ENCODE assay signal across 19 cellular contexts in the genomic region with DNA sequence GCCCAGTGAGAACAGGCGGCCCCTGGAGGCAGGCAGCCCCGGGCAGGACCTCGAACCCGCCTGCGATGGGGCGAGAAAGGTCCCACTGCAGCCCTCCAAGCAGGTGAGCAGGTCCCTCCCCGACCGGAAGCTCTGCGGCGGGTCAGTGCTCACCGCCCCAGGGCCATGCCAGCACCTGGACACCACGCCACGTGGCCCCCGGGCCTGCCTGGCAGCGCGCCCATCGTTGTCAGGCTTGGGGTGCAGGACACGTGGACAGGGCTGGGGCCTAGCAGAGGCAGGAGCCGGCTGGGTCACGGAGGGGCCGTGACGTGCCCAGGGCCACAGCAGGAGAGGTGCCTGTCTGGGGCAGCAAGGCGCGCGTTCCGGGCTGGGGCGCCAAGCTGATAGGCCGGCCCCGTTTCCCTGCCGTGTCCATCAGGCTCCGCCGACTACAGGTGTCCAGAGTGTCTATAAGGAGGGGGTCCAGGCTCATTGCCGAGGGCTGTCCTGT. TPM values are rescaled to one million over a fixed set of nuclear protein-coding genes. Genes with fewer than 3 reads are reported as not detected.
DNase-seq lines count a peak whose midpoint lies in the region; ATAC-seq, FAIRE-seq and TF ChIP-seq lines count a peak whose summit lies in the region.
"Had no signal": no experiment of that assay in that cellular context is flagged by ENCODE, and none has a peak within 500 bp of the region (broad histone marks: within the 10 kb centered on the region; RNA-seq: fewer than 3 reads in every experiment).

No MANE protein-coding gene starts in this region.

- no peak overlapping the region for H2BK5ac ChIP-seq in neuronal stem cell (ENCODE audit: low read length)

- ATAC-seq in HepG2 = no peak
- ATAC-seq in right lobe of liver = no peak
- ATAC-seq in central memory CD8-positive, alpha-beta T cell (replicated peaks; ENCODE audit: extremely low read depth, poor library complexity, severe bottlenecking) = no peak

- H3K27ac Mint-ChIP-seq in central memory CD8-positive, alpha-beta T cell (ENCODE audit: low read depth) = peak overlapping the region; percentile 41
- no peak overlapping the region for H3K27ac Mint-ChIP-seq in endothelial cell (ENCODE audit: unreplicated experiment)
- H3K27ac Mint-ChIP-seq: B cell had no signal

- H2BK15ac ChIP-seq in neuronal stem cell (ENCODE audit: low read length) = no peak overlapping the region

- H2AFZ ChIP-seq in HepG2 (ENCODE audit: low read length) (no peak overlapping the region), neuronal stem cell (ENCODE audit: low read length) (no peak overlapping the region)
- H2AFZ ChIP-seq: GM23248 had no signal

- TF ChIP-seq RAD21 in HepG2 (CRISPR knock-in tag; IDR thresholded peaks at IDR 0.05) = no peak

- TF ChIP-seq POLR2A in HepG2 (IDR thresholded peaks at IDR 0.05; ENCODE audit: insufficient read depth in 1 of 2, low read depth in 2 of 2, low read length in 2 of 2) (no peak), right lobe of liver (IDR thresholded peaks at IDR 0.05) (no peak)

- H3K27me3 Mint-ChIP-seq in central memory CD8-positive, alpha-beta T cell = no peaks in the 10 kb centered on the region
- peaks cover 9% of the 10 kb centered on the region for H3K27me3 Mint-ChIP-seq in endothelial cell (ENCODE audit: unreplicated experiment)
- H3K27me3 Mint-ChIP-seq: B cell; CD4-positive, alpha-beta memory T cell had no signal

- H3K79me2 ChIP-seq in HepG2 (ENCODE audit: insufficient read depth, low read length) = peaks cover 26% of the 10 kb centered on the region

- FAIRE-seq in HepG2 (lab: Jason Lieb, UNC) (no peak), kidney (lab: Jason Lieb, UNC) (no peak)
- FAIRE-seq: A204.1, G401.6, GM12892 had no signal

- H2BK12ac ChIP-seq in neuronal stem cell (ENCODE audit: low read length) = no peak overlapping the region

- peaks cover 24% of the 10 kb centered on the region for H3K79me1 ChIP-seq in neuronal stem cell (ENCODE audit: low read depth, low read length)

- no peaks in the 10 kb centered on the region for H3K9me3 Mint-ChIP-seq in central memory CD8-positive, alpha-beta T cell
- H3K9me3 Mint-ChIP-seq in endothelial cell (ENCODE audit: unreplicated experiment) = no peaks in the 10 kb centered on the region

- H3K4ac ChIP-seq in neuronal stem cell (ENCODE audit: low read length) = no peak overlapping the region

- no peak overlapping the region for H3K4me2 ChIP-seq in HepG2 (ENCODE audit: low read depth, low read length)
- no peak overlapping the region for H3K4me2 ChIP-seq in neuronal stem cell (ENCODE audit: insufficient read depth, low read length, poor library complexity, severe bottlenecking)

- peak overlapping the region; percentile 65 for H3K23ac ChIP-seq in neuronal stem cell (ENCODE audit: low read depth, low read length, poor library complexity)

- H3K9me3 ChIP-seq in HepG2 (ENCODE audit: low read length) = no peaks in the 10 kb centered on the region
- H3K9me3 ChIP-seq in right lobe of liver = no peaks in the 10 kb centered on the region
- no peaks in the 10 kb centered on the region for H3K9me3 ChIP-seq in neuronal stem cell (replicated peaks in 1 of 2; ENCODE audit: control insufficient read depth in 2 of 2, insufficient read depth in 1 of 2, low read depth in 1 of 2, low read length in 2 of 2)
- H3K9me3 ChIP-seq in kidney (ENCODE audit: control insufficient read depth in 1 of 2, low read length in 2 of 2) = no peaks in the 10 kb centered on the region
- H3K9me3 ChIP-seq: Caco-2, HAP-1 had no signal

- H3K9ac ChIP-seq in HepG2 (ENCODE audit: insufficient read depth, low read depth, low read length) (no peak overlapping the region), neuronal stem cell (ENCODE audit: low read depth, low read length, poor library complexity) (peak overlapping the region; percentile 12), kidney (ENCODE audit: low read length in 2 of 2) (no peak overlapping the region)
- H3K9ac ChIP-seq: GM23248 had no signal

- H4K8ac ChIP-seq in neuronal stem cell (ENCODE audit: low read depth, low read length) = peak overlapping the region; percentile 43

- H2AK5ac ChIP-seq in neuronal stem cell (ENCODE audit: low read depth, low read length) = no peak overlapping the region

- peaks cover 33% of the 10 kb centered on the region for H3K4me1 Mint-ChIP-seq in central memory CD8-positive, alpha-beta T cell
- peaks cover 7% of the 10 kb centered on the region for H3K4me1 Mint-ChIP-seq in endothelial cell (ENCODE audit: unreplicated experiment)

- H3K4me3 ChIP-seq in HepG2 (replicated peaks in 1 of 3; ENCODE audit: insufficient read depth in 1 of 3, low read depth in 2 of 3, low read length in 3 of 3) (no peak overlapping the region), right lobe of liver (no peak overlapping the region), neuronal stem cell (ENCODE audit: low read length in 2 of 2) (no peak overlapping the region), kidney (ENCODE audit: low read length in 2 of 2) (no peak overlapping the region)
- H3K4me3 ChIP-seq: GM23248, HAP-1 had no signal

- no peak for TF ChIP-seq EP300 in HepG2 (IDR thresholded peaks at IDR 0.05; ENCODE audit: low read depth in 2 of 2, low read length in 2 of 2)
- no peak for TF ChIP-seq EP300 in HepG2 (CRISPR knock-in tag; IDR thresholded peaks at IDR 0.05; ENCODE audit: borderline replicate concordance)

- BruUV-seq in HepG2 (replicated peaks; lab: Mats Ljungman, UMichigan) = no TSS peak

- H3K36me3 Mint-ChIP-seq in central memory CD8-positive, alpha-beta T cell (ENCODE audit: insufficient read depth) = peaks cover 14% of the 10 kb centered on the region
- H3K36me3 Mint-ChIP-seq in endothelial cell (ENCODE audit: low read depth, unreplicated experiment) = no peaks in the 10 kb centered on the region

- DNase-seq in HepG2 (ENCODE audit: low spot score) (no peak), right lobe of liver (no peak), RWPE1 (ENCODE audit: low spot score) (no peak), neuronal stem cell (ENCODE audit: low spot score) (no peak), endothelial cell (ENCODE audit: low spot score) (no peak), kidney (no peak)
- no peak for DNase-seq in central memory CD8-positive, alpha-beta T cell (ENCODE audit: low spot score in 2 of 2)
- no peak for DNase-seq in stimulated activated CD4-positive, alpha-beta T cell treated with anti-CD3 and anti-CD28 coated beads, Interleukin-4, amount 100 ng/mL, for 24 hours
- DNase-seq: C1 segment of cervical spinal cord; Caco-2; CD4-positive, alpha-beta memory T cell; DMS153; DND-41; GM23248 had no signal

- in situ Hi-C loops in HepG2 (cut with HindIII; ENCODE audit: extremely low pct_ligation_motif_present, low pct_unique_long_range_greater_than_20kb) = no loop called here

- 98% methylated on average over 11 of the region's 33 CpGs for WGBS in HepG2 (ENCODE audit: low lambda C conversion rate)
- WGBS in right lobe of liver (ENCODE audit: insufficient coverage, low coverage, low lambda C conversion rate, missing lambda C conversion rate) = no CpG with 5 or more reads among the region's 33 CpGs
- WGBS in neuronal stem cell (ENCODE audit: extremely low coverage in 2 of 2, insufficient read length in 2 of 2, insufficient replicate concordance in 1 of 2), 2 donors = no CpG with 5 or more reads among the region's 33 CpGs

- H4K20me1 ChIP-seq in HepG2 (ENCODE audit: insufficient read depth, low read length) = peaks cover 44% of the 10 kb centered on the region

- intact Hi-C loops in HepG2 (cut with micrococcal nuclease; ENCODE audit: unreplicated experiment) (no loop called here), right lobe of liver (cut with DNase I) (no loop called here), kidney (cut with DNase I) (no loop called here)

- H4K91ac ChIP-seq in neuronal stem cell (ENCODE audit: low read depth, low read length, poor library complexity) = no peak overlapping the region

- H3K4me1 ChIP-seq in HepG2 (ENCODE audit: insufficient read depth, low read length) (no peaks in the 10 kb centered on the region), right lobe of liver (peaks cover 0 to 25% (median 10%) of the 10 kb centered on the region in 4 donors), neuronal stem cell (ENCODE audit: control insufficient read depth in 2 of 2, insufficient read depth in 1 of 2, low read depth in 1 of 2, low read length in 2 of 2) (peaks cover 6 to 16% of the 10 kb centered on the region in 2 donors), kidney (ENCODE audit: control insufficient read depth in 1 of 2, insufficient read depth in 1 of 2, low read depth in 1 of 2, low read length in 2 of 2) (peaks cover 8 to 43% of the 10 kb centered on the region in 2 donors)
- H3K4me1 ChIP-seq: Caco-2, HAP-1 had no signal

- no peak overlapping the region for H2BK120ac ChIP-seq in neuronal stem cell (ENCODE audit: low read depth, low read length)

- CTCF ChIA-PET in HepG2 (lab: Yijun Ruan, JAX; ENCODE audit: low intra/inter-chr PET ratio, low total read pairs) (no interaction called here), RWPE1 (lab: Yijun Ruan, JAX) (no interaction called here)

- H3K18ac ChIP-seq in neuronal stem cell (ENCODE audit: low read length) = no peak overlapping the region

- H3K27me3 ChIP-seq in HepG2 (ENCODE audit: control insufficient read depth in 1 of 2, insufficient read depth in 2 of 2, low read length in 2 of 2) (no peaks in the 10 kb centered on the region), right lobe of liver (no peaks in the 10 kb centered on the region), neuronal stem cell (ENCODE audit: control insufficient read depth in 3 of 3, insufficient read depth in 3 of 3, low read depth in 1 of 3, low read length in 3 of 3) (no peaks in the 10 kb centered on the region)

- peaks cover 4 to 7% of the 10 kb centered on the region in 2 experiments; a peak in 2 of 5 replicates for H3K36me3 ChIP-seq in HepG2 (replicated peaks in 1 of 2; ENCODE audit: control insufficient read depth in 1 of 2, insufficient read depth in 2 of 2, low read length in 2 of 2)
- peaks cover 0 to 7% (median 0%) of the 10 kb centered on the region in 4 donors for H3K36me3 ChIP-seq in right lobe of liver
- peaks cover 2 to 13% of the 10 kb centered on the region in 2 donors for H3K36me3 ChIP-seq in neuronal stem cell (replicated peaks in 1 of 2; ENCODE audit: control insufficient read depth in 2 of 2, insufficient read depth in 2 of 2, low read length in 2 of 2)
- peaks cover 0 to 4% of the 10 kb centered on the region in 2 donors for H3K36me3 ChIP-seq in kidney (ENCODE audit: control insufficient read depth in 1 of 2, insufficient read depth in 2 of 2, low read length in 2 of 2)

- POLR2A ChIA-PET in HepG2 (lab: Yijun Ruan, JAX) (no interaction called here), RWPE1 (lab: Yijun Ruan, JAX; ENCODE audit: low non-redundant PET) (no interaction called here)

- TF ChIP-seq CTCF in HepG2 (CRISPR knock-in tag; IDR thresholded peaks at IDR 0.05) (no peak), right lobe of liver (IDR thresholded peaks at IDR 0.05) (no peak), RWPE1 (conservative IDR thresholded peaks at IDR 0.05; ENCODE audit: low read depth) (no peak), endothelial cell (IDR thresholded peaks at IDR 0.05; ENCODE audit: unreplicated experiment) (no peak), kidney (IDR thresholded peaks at IDR 0.05; ENCODE audit: borderline replicate concordance, extremely low read depth, insufficient read depth) (no peak)

- no peak overlapping the region for H3K27ac ChIP-seq in HepG2 (ENCODE audit: extremely low read length, insufficient read depth, low read length)
- no peak overlapping the region for H3K27ac ChIP-seq in right lobe of liver
- peak overlapping the region; percentile 83; the same call in 1 of the 2 replicates for H3K27ac ChIP-seq in RWPE1
- no peak overlapping the region for H3K27ac ChIP-seq in neuronal stem cell (replicated peaks; ENCODE audit: low read length)
- H3K27ac ChIP-seq in kidney (ENCODE audit: low read depth in 2 of 2, low read length in 2 of 2) = no peak overlapping the region
- H3K27ac ChIP-seq: GM23248 had no signal

- H3K4me3 Mint-ChIP-seq in central memory CD8-positive, alpha-beta T cell = peak overlapping the region; percentile 25
- no peak overlapping the region for H3K4me3 Mint-ChIP-seq in endothelial cell (ENCODE audit: unreplicated experiment)
- H3K4me3 Mint-ChIP-seq: B cell; CD4-positive, alpha-beta memory T cell had no signal

- H3K14ac ChIP-seq in neuronal stem cell (ENCODE audit: low read length) = no peak overlapping the region

RNA-seq across cellular contexts. Expression of a gene that starts 18.3 kb away (rescaled TPM):
- total RNA-seq in HepG2 (2016; rRNA removed; fragmentation: Illumina TruSeq; extraction: Trizol) = 3.7 and 7.9 TPM in 2 replicates
- total RNA-seq in HepG2 (2016; cell fraction: cytosol; rRNA removed; fragmentation: Illumina TruSeq; extraction: Trizol; ENCODE audit: low read depth) = 2.7 and 3.6 TPM in 2 replicates
- 5.4 and 6.9 TPM in 2 replicates for total RNA-seq in HepG2 (2016; cell fraction: insoluble cytoplasmic fraction; rRNA removed; fragmentation: Illumina TruSeq; extraction: Trizol)
- total RNA-seq in HepG2 (2016; cell fraction: membrane; rRNA removed; fragmentation: Illumina TruSeq; extraction: Trizol) = 7.0 and 9.3 TPM in 2 replicates
- total RNA-seq in HepG2 (2016; cell fraction: nucleus; rRNA removed; fragmentation: Illumina TruSeq; extraction: Trizol) = 10.9 and 11.0 TPM in 2 replicates
- 3.6 and 4.9 TPM in 2 replicates for polyA plus RNA-seq in HepG2 (2011; rRNA removed)
- polyA plus RNA-seq in HepG2 (2011; cell fraction: cytosol; rRNA removed) = 3.0 and 6.0 TPM in 2 replicates
- polyA plus RNA-seq in HepG2 (2011; cell fraction: nucleus; rRNA removed) = 50.9 and 76.3 TPM in 2 replicates
- polyA plus RNA-seq in HepG2 (2012) = 25.5 and 31.0 TPM in 2 replicates
- polyA plus RNA-seq in HepG2 (2016; cell fraction: cytosol; fragmentation: Illumina TruSeq; extraction: Trizol; ENCODE audit: low read depth) = 5.9 and 6.4 TPM in 2 replicates
- polyA plus RNA-seq in HepG2 (2016; cell fraction: insoluble cytoplasmic fraction; fragmentation: Illumina TruSeq; extraction: Trizol; ENCODE audit: low read depth) = 20.0 and 28.2 TPM in 2 replicates
- 20.5 and 23.8 TPM in 2 replicates for polyA plus RNA-seq in HepG2 (2016; cell fraction: membrane; fragmentation: Illumina TruSeq; extraction: Trizol; ENCODE audit: low read depth)
- 64.1 and 69.3 TPM in 2 replicates for polyA plus RNA-seq in HepG2 (2016; cell fraction: nucleus; fragmentation: Illumina TruSeq; extraction: Trizol; ENCODE audit: insufficient read depth, low read depth)
- polyA minus RNA-seq in HepG2 (2011; rRNA and poly(A)+ RNA removed; ENCODE audit: low replicate concordance) = 3.8 and 7.6 TPM in 2 replicates
- polyA minus RNA-seq in HepG2 (2011; cell fraction: cytosol; rRNA and poly(A)+ RNA removed) = 17.3 and 28.7 TPM in 2 replicates
- 8.5 and 11.2 TPM in 2 replicates for polyA minus RNA-seq in HepG2 (2011; cell fraction: nucleus; rRNA and poly(A)+ RNA removed)
- total RNA-seq in right lobe of liver = 10 to 100 TPM; 16.2 to 27.6 (median 23.3) TPM
- polyA plus RNA-seq in neuronal stem cell (2013, experiment 1 of 2) = 61.7 TPM
- polyA plus RNA-seq in neuronal stem cell (2013, experiment 2 of 2) = 70.1 TPM
- 38.4 TPM for total RNA-seq in endothelial cell (ENCODE audit: unreplicated experiment)
- 44.7 TPM for total RNA-seq in kidney
- 23.8 TPM for polyA plus RNA-seq in kidney (ENCODE audit: insufficient read depth, low read depth, low replicate concordance)
